Comparison of ENCODE assay signal across 28 cellular contexts in genomic region chr6:75044846-75045245, GRCh38.
"Had no signal": no experiment of that assay in that cellular context is flagged by ENCODE, and none has a peak within 500 bp of the region (broad histone marks: within the 10 kb centered on the region; RNA-seq: fewer than 3 reads in every experiment).

No MANE protein-coding gene starts in this region.

- H3K9me3 ChIP-seq: MG63, Peyer's patch, SJCRH30, SK-N-SH had no signal

- H3K27me3 ChIP-seq: ascending aorta, brain microvascular endothelial cell, cardiac muscle cell, MG63, Peyer's patch, SJCRH30 had no signal

- H3K36me3 ChIP-seq: ascending aorta, brain microvascular endothelial cell, cardiac muscle cell, MG63, Peyer's patch, SJCRH30 had no signal

- H3K4me2 ChIP-seq: SK-N-SH had no signal

- H3K9ac ChIP-seq: SK-N-SH had no signal

- H3K27ac ChIP-seq: ascending aorta, brain microvascular endothelial cell, cardiac muscle cell, Peyer's patch, RWPE1, SJCRH30, VCaP had no signal

- H3K4me3 ChIP-seq: ascending aorta, cardiac muscle cell, MG63, Peyer's patch, SJCRH30 had no signal

- ATAC-seq: activated naive CD4-positive, alpha-beta T cell treated with anti-CD3 and anti-CD28 coated beads, Interleukin-2, amount 50 U/mL, for 72 hours; activated naive CD8-positive, alpha-beta T cell treated with anti-CD3 and anti-CD28 coated beads, Interleukin-2, amount 50 U/mL, for 24 hours; activated T-cell treated with anti-CD3 and anti-CD28 coated beads, Interleukin-2, amount 50 U/mL, for 4 hours had no signal

- H3K4me1 ChIP-seq: ascending aorta, Peyer's patch, SJCRH30 had no signal

- DNase-seq: activated CD4-positive, alpha-beta memory T cell treated with anti-CD3 and anti-CD28 coated beads for 36 hours; activated CD4-positive, alpha-beta T cell treated with anti-CD3 and anti-CD28 coated beads, Interleukin-2, amount 10 ng/mL, durations not matched to agents 7 days and 5 days; activated CD4-positive, CD25-positive, alpha-beta regulatory T cell; activated CD8-positive, alpha-beta memory T cell treated with anti-CD3 and anti-CD28 coated beads for 24 hours; activated effector memory CD4-positive, alpha-beta T cell treated with anti-CD3 and anti-CD28 coated beads, Interleukin-2, amount 50 U/mL, for 16 hours; activated naive CD4-positive, alpha-beta T cell treated with Interleukin-2 at 50 U/mL for 16 hours; activated naive CD8-positive, alpha-beta T cell treated with anti-CD3 and anti-CD28 coated beads, Interleukin-2, amount 50 U/mL, for 24 hours; activated T-cell treated with anti-CD3 and anti-CD28 coated beads, Interleukin-2, amount 50 U/mL, for 4 hours; amniotic stem cell; brain microvascular endothelial cell; MG63; MV-4-11; NCI-H1105; NCI-H1436; NCI-H187; NCI-H2081 treated with DMSO at 0.1 percent for 48 hours; NCI-H446; NCI-H524; Peyer's patch; Right ventricle myocardium superior; SJCRH30; SK-N-SH; T-helper 1 cell had no signal
